Comparison of ENCODE assay signal across 14 cellular contexts in the genomic region with DNA sequence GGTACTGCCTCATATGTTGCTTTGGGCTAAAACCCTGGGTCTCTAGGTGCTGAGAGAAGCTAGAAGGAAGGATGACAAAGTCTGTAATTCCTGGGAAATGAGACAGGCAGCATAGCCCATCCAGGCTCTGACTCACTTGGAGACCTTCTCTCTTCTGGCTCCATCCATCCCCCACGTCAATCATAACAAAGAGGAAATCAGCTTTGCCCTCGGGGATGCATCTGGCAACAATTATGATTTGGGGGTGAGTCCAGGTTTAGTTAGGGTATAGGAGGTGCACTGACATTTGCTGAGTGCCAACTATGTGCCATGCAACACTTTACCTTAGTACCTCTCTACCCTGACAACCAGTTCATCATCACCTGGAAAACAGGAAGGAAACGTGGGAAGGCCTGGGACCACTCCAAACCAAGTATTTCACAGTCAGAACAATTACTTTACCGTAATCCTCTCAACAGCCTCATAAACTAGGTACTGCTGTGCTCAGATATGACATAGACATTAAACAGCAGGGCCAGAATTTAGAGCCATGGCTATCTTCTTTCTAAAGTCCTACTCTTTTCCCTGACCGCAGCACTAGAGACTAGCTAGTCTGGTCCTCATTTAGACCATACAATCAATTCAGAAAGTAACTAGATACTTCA. TPM values are rescaled to one million over a fixed set of nuclear protein-coding genes. Genes with fewer than 3 reads are reported as not detected.
DNase-seq lines count a peak whose midpoint lies in the region; ATAC-seq and TF ChIP-seq lines count a peak whose summit lies in the region.
"Had no signal": no experiment of that assay in that cellular context is flagged by ENCODE, and none has a peak within 500 bp of the region (broad histone marks: within the 10 kb centered on the region; RNA-seq: fewer than 3 reads in every experiment).

No MANE protein-coding gene starts in this region.

- no peak overlapping the region for H3K27ac Mint-ChIP-seq in activated T-helper 1 cell treated with anti-CD3 and anti-CD28 coated beads, Interleukin-12 subunit alpha, Interleukin-12 subunit beta, Interleukin-2, Interleukin-4 antibody, amounts not matched to agents 30 ng/mL and 10 ng/mL and 1 ng/mL, durations not matched to agents 14 hours and 24 hours and 36 hours
- H3K27ac Mint-ChIP-seq in immature natural killer cell, result peak overlapping the region; percentile 92 to 96 (median 94)
- H3K27ac Mint-ChIP-seq: naive B cell had no signal

- peaks cover 1% of the 10 kb centered on the region for H3K27me3 Mint-ChIP-seq in activated T-helper 1 cell treated with anti-CD3 and anti-CD28 coated beads, Interleukin-12 subunit alpha, Interleukin-12 subunit beta, Interleukin-2, Interleukin-4 antibody, amounts not matched to agents 30 ng/mL and 10 ng/mL and 1 ng/mL, durations not matched to agents 14 hours and 24 hours and 36 hours (ENCODE audit: insufficient read depth)
- H3K27me3 Mint-ChIP-seq in immature natural killer cell (ENCODE audit: low read depth in 3 of 3), result peaks cover 2 to 13% (median 6%) of the 10 kb centered on the region in 3 donors

- no peak for TF ChIP-seq CTCF in left lung (IDR thresholded peaks at IDR 0.05)

- no peaks in the 10 kb centered on the region for H4K20me1 ChIP-seq in BLaER1 treated with 17β-estradiol and CSF1 and Interleukin-3, amounts not matched to agents 10 nM and 100 nM

- intact Hi-C loops in activated T-helper 1 cell treated with anti-CD3 and anti-CD28 coated beads, Interleukin-12 subunit alpha, Interleukin-12 subunit beta, Interleukin-2, Interleukin-4 antibody, amounts not matched to agents 30 ng/mL and 10 ng/mL and 1 ng/mL, durations not matched to agents 14 hours and 24 hours and 36 hours (cut with micrococcal nuclease), result loop anchor here (10.0 kb wide), 2 partner anchors 419 to 539 kb away; no protein-coding TSS in a partner anchor
- intact Hi-C loops in left lung (cut with DNase I), result no loop called here

- H3K4me3 Mint-ChIP-seq in activated T-helper 1 cell treated with anti-CD3 and anti-CD28 coated beads, Interleukin-12 subunit alpha, Interleukin-12 subunit beta, Interleukin-2, Interleukin-4 antibody, amounts not matched to agents 30 ng/mL and 10 ng/mL and 1 ng/mL, durations not matched to agents 14 hours and 24 hours and 36 hours, result peak overlapping the region; percentile 50
- H3K4me3 Mint-ChIP-seq in immature natural killer cell, result peak overlapping the region; percentile 82 to 96 (median 91)
- H3K4me3 Mint-ChIP-seq: naive B cell had no signal

- DNase-seq in GM04503 (ENCODE audit: low read depth), result peak; percentile 19
- DNase-seq in activated T-helper 1 cell treated with anti-CD3 and anti-CD28 coated beads, Interleukin-12 subunit alpha, Interleukin-12 subunit beta, Interleukin-2, Interleukin-4 antibody, amounts not matched to agents 30 ng/mL and 10 ng/mL and 1 ng/mL, durations not matched to agents 14 hours and 24 hours and 36 hours (ENCODE audit: low spot score), result no peak
- no peak for DNase-seq in immature natural killer cell
- no peak for DNase-seq in NCI-H1092 treated with DMSO at 0.1 percent for 48 hours (lab: John Stamatoyannopoulos, UW)
- no peak for DNase-seq in left lung
- DNase-seq in DMS114 treated with DMSO at 0.1 percent for 48 hours (lab: John Stamatoyannopoulos, UW; ENCODE audit: unreplicated experiment), result no peak
- DNase-seq: MV-4-11, naive B cell, NCI-H2227 treated with DMSO at 0.1 percent for 48 hours had no signal

- no peaks in the 10 kb centered on the region for H3K27me3 ChIP-seq in BLaER1 treated with 17β-estradiol and CSF1 and Interleukin-3, amounts not matched to agents 10 nM and 100 nM
- no peaks in the 10 kb centered on the region for H3K27me3 ChIP-seq in left lung

- H3K36me3 ChIP-seq in BLaER1 treated with 17β-estradiol and CSF1 and Interleukin-3, amounts not matched to agents 10 nM and 100 nM, result no peaks in the 10 kb centered on the region
- H3K36me3 ChIP-seq in left lung, result no peaks in the 10 kb centered on the region

- H3K4me1 Mint-ChIP-seq in activated T-helper 1 cell treated with anti-CD3 and anti-CD28 coated beads, Interleukin-12 subunit alpha, Interleukin-12 subunit beta, Interleukin-2, Interleukin-4 antibody, amounts not matched to agents 30 ng/mL and 10 ng/mL and 1 ng/mL, durations not matched to agents 14 hours and 24 hours and 36 hours (ENCODE audit: low read depth), result peaks cover 86% of the 10 kb centered on the region
- peaks cover 60 to 90% of the 10 kb centered on the region in 2 donors for H3K4me1 Mint-ChIP-seq in immature natural killer cell
- H3K4me1 Mint-ChIP-seq: naive B cell had no signal

- peaks cover 12 to 32% (median 26%) of the 10 kb centered on the region in 11 experiments for H3K9me3 ChIP-seq in BLaER1 treated with 17β-estradiol and CSF1 and Interleukin-3, amounts not matched to agents 10 nM and 100 nM (replicated peaks in 1 of 11)
- no peaks in the 10 kb centered on the region for H3K9me3 ChIP-seq in left lung

- peaks cover 25% of the 10 kb centered on the region for H3K9me3 Mint-ChIP-seq in activated T-helper 1 cell treated with anti-CD3 and anti-CD28 coated beads, Interleukin-12 subunit alpha, Interleukin-12 subunit beta, Interleukin-2, Interleukin-4 antibody, amounts not matched to agents 30 ng/mL and 10 ng/mL and 1 ng/mL, durations not matched to agents 14 hours and 24 hours and 36 hours
- H3K9me3 Mint-ChIP-seq in immature natural killer cell, result no peaks in the 10 kb centered on the region

- H3K36me3 Mint-ChIP-seq in activated T-helper 1 cell treated with anti-CD3 and anti-CD28 coated beads, Interleukin-12 subunit alpha, Interleukin-12 subunit beta, Interleukin-2, Interleukin-4 antibody, amounts not matched to agents 30 ng/mL and 10 ng/mL and 1 ng/mL, durations not matched to agents 14 hours and 24 hours and 36 hours (ENCODE audit: low read depth), result peaks cover 28% of the 10 kb centered on the region
- H3K36me3 Mint-ChIP-seq in immature natural killer cell, result peaks cover 0 to 4% (median 3%) of the 10 kb centered on the region in 3 donors
- H3K36me3 Mint-ChIP-seq: naive B cell had no signal

- H3K4me3 ChIP-seq in BLaER1 treated with 17β-estradiol and CSF1 and Interleukin-3, amounts not matched to agents 10 nM and 100 nM, result no peak overlapping the region
- H3K4me3 ChIP-seq in left lung, result no peak overlapping the region
- H3K4me3 ChIP-seq: GM12878 had no signal

- no peak for ATAC-seq in left lung
- ATAC-seq: GM12878, Panc1, sciatic nerve had no signal

- no peak overlapping the region for H3K9ac ChIP-seq in BLaER1 treated with 17β-estradiol and CSF1 and Interleukin-3, amounts not matched to agents 10 nM and 100 nM

- H3K4me1 ChIP-seq in BLaER1 treated with 17β-estradiol and CSF1 and Interleukin-3, amounts not matched to agents 10 nM and 100 nM, result peaks cover 0 to 34% (median 19%) of the 10 kb centered on the region in 10 experiments; a peak in 14 of 20 replicates
- no peaks in the 10 kb centered on the region for H3K4me1 ChIP-seq in left lung

- no peak overlapping the region for H3K27ac ChIP-seq in BLaER1 treated with 17β-estradiol and CSF1 and Interleukin-3, amounts not matched to agents 10 nM and 100 nM
- H3K27ac ChIP-seq in left lung, result no peak overlapping the region

- H3K4me2 ChIP-seq in BLaER1 treated with 17β-estradiol and CSF1 and Interleukin-3, amounts not matched to agents 10 nM and 100 nM, result peak overlapping the region in 8 of 11 experiments; percentile 23 to 62 (median 41); a peak in 13 of 22 replicates

RNA-seq across cellular contexts. Expression of a gene that starts 39.1 kb away (rescaled TPM):
- 88.1 and 93.7 TPM in 2 replicates for total RNA-seq in activated T-helper 1 cell treated with anti-CD3 and anti-CD28 coated beads, Interleukin-12 subunit alpha, Interleukin-12 subunit beta, Interleukin-2, Interleukin-4 antibody, amounts not matched to agents 30 ng/mL and 10 ng/mL and 1 ng/mL, durations not matched to agents 14 hours and 24 hours and 36 hours
- polyA plus RNA-seq in immature natural killer cell, result 1,000 to 10,000 TPM; 2,482 to 3,629 (median 2,746) TPM
- 1 to 10 TPM; 4.0 to 6.3 TPM for total RNA-seq in left lung
- total RNA-seq: glomerular endothelial cell, GM12878 had no signal

RNA-seq across cellular contexts. Expression of a gene that starts 39.3 kb away (rescaled TPM):
- total RNA-seq in activated T-helper 1 cell treated with anti-CD3 and anti-CD28 coated beads, Interleukin-12 subunit alpha, Interleukin-12 subunit beta, Interleukin-2, Interleukin-4 antibody, amounts not matched to agents 30 ng/mL and 10 ng/mL and 1 ng/mL, durations not matched to agents 14 hours and 24 hours and 36 hours, result 6.2 and 7.0 TPM in 2 replicates
- polyA plus RNA-seq in immature natural killer cell, result 100 to 1,000 TPM; 175 to 260 (median 257) TPM
- total RNA-seq in left lung, result 1 to 10 TPM in 1 of 2 donors, under 1 TPM in 1; 0.61 to 2.5 TPM
- total RNA-seq: glomerular endothelial cell, GM12878 had no signal

Comparison
In these comparisons a context has a peak if more than half of its experiments do, and no peak if none do; other contexts are left out.
1. RNA of a gene that starts 39.1 kb away (total RNA-seq): 88.1 to 93.7 TPM in activated T-helper 1 cell treated with anti-CD3 and anti-CD28 coated beads, Interleukin-12 subunit alpha, Interleukin-12 subunit beta, Interleukin-2, Interleukin-4 antibody, amounts not matched to agents 30 ng/mL and 10 ng/mL and 1 ng/mL, durations not matched to agents 14 hours and 24 hours and 36 hours; 4.0 to 6.3 TPM in left lung; every median in the first group is over 10 times any median in the second.